Comparison of ENCODE assay signal across 2 cellular contexts in genomic region chr20:19713851-19714716, GRCh38.
TF ChIP-seq lines count a peak whose summit lies in the region.

No MANE protein-coding gene starts in this region.

TF ChIP-seq in HepG2, 621 proteins besides CTCF, POLR2A, EP300 and RAD21:
- no peak for TF ChIP-seq ZBTB10 (CRISPR knock-in tag; IDR thresholded peaks at IDR 0.05; ENCODE audit: borderline replicate concordance)
- no peak for TF ChIP-seq ZNF484 (CRISPR knock-in tag; IDR thresholded peaks at IDR 0.05; ENCODE audit: borderline replicate concordance, low read depth)

TF ChIP-seq in HEK293T, 16 proteins besides CTCF, POLR2A, EP300 and RAD21:
- TF ChIP-seq PKNOX1 (IDR thresholded peaks at IDR 0.05) (no peak), ELF4 (IDR thresholded peaks at IDR 0.05) (no peak), SP1 (IDR thresholded peaks at IDR 0.05) (no peak), TARDBP (IDR thresholded peaks at IDR 0.05) (no peak), LEF1 (IDR thresholded peaks at IDR 0.05; ENCODE audit: borderline replicate concordance) (no peak), L3MBTL2 (conservative IDR thresholded peaks at IDR 0.05) (no peak), ZNF384 (IDR thresholded peaks at IDR 0.05) (no peak)
